Comparison of ENCODE assay signal across 15 cellular contexts in the genomic region with DNA sequence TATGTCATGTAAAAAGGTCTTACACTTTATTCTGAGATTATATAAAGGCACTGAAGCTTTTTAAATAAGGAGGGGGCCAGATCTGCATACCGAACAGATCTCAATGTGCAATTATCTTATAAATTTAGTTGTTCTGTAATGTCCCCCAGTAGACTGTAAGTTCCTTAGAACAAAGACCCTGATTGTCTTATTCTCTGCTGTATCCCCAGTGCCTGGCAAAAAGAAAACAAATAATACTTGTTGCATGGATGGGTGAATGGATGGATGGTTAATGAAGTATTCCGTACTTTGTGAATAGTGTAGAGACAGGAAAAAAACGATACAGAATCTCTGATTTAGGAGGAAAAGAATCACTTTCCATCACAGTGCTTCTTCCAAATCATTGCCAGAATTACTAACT.
DNase-seq lines count a peak whose midpoint lies in the region; ATAC-seq and TF ChIP-seq lines count a peak whose summit lies in the region.
"Had no signal": no experiment of that assay in that cellular context is flagged by ENCODE, and none has a peak within 500 bp of the region (broad histone marks: within the 10 kb centered on the region; RNA-seq: fewer than 3 reads in every experiment).

No MANE protein-coding gene starts in this region.

- peaks cover 3% of the 10 kb centered on the region for H3K36me3 Mint-ChIP-seq in neural crest cell (ENCODE audit: low read depth)
- H3K36me3 Mint-ChIP-seq: CD4-positive, CD25-positive, alpha-beta regulatory T cell had no signal

- peaks cover 14% of the 10 kb centered on the region for H3K4me1 Mint-ChIP-seq in neural crest cell
- H3K4me1 Mint-ChIP-seq: CD8-positive, alpha-beta memory T cell had no signal

- no peaks in the 10 kb centered on the region for H3K27me3 Mint-ChIP-seq in neural crest cell (ENCODE audit: low read depth)
- H3K27me3 Mint-ChIP-seq: CD4-positive, CD25-positive, alpha-beta regulatory T cell; CD8-positive, alpha-beta memory T cell; IgD-negative memory B cell had no signal

- TF ChIP-seq CTCF in neural crest cell (conservative IDR thresholded peaks at IDR 0.05) (no peak), right lobe of liver (IDR thresholded peaks at IDR 0.05) (no peak)

- H3K36me3 ChIP-seq in right lobe of liver = no peaks in the 10 kb centered on the region
- H3K36me3 ChIP-seq: BE2C had no signal

- ATAC-seq in GM18502 (IDR thresholded peaks at IDR 0.05; ENCODE audit: poor library complexity, unreplicated experiment) (no peak), right lobe of liver (no peak), SK-N-SH treated with all-trans-retinoic acid at 6 μM for 48 hours (no peak)
- ATAC-seq: HepG2 had no signal

- no peak overlapping the region for H3K27ac ChIP-seq in right lobe of liver

- H3K4me1 ChIP-seq in right lobe of liver = no peaks in the 10 kb centered on the region
- H3K4me1 ChIP-seq: BE2C, Caco-2 had no signal

- no peaks in the 10 kb centered on the region for H3K9me3 Mint-ChIP-seq in neural crest cell
- H3K9me3 Mint-ChIP-seq: CD4-positive, CD25-positive, alpha-beta regulatory T cell; CD8-positive, alpha-beta memory T cell; IgD-negative memory B cell had no signal

- peak overlapping the region; percentile 9 for H3K27ac Mint-ChIP-seq in neural crest cell (ENCODE audit: unreplicated experiment)
- H3K27ac Mint-ChIP-seq: H9, IgD-negative memory B cell had no signal

- 65% methylated on average over 3 of the region's 3 CpGs for WGBS in right lobe of liver (ENCODE audit: insufficient coverage, low coverage, low lambda C conversion rate, missing lambda C conversion rate)

- H3K9me3 ChIP-seq in right lobe of liver = no peaks in the 10 kb centered on the region
- H3K9me3 ChIP-seq: BE2C, Caco-2 had no signal

- no peak overlapping the region for H3K4me3 Mint-ChIP-seq in neural crest cell
- H3K4me3 Mint-ChIP-seq: CD4-positive, CD25-positive, alpha-beta regulatory T cell; CD8-positive, alpha-beta memory T cell; H9; IgD-negative memory B cell had no signal

- DNase-seq in SK-MEL-5 (ENCODE audit: low read depth, low spot score) (peak; percentile 26), foreskin melanocyte (peak; percentile 52), neural crest cell (ENCODE audit: low read depth, low spot score) (no peak), right lobe of liver (no peak), NCI-H2081 treated with DMSO at 0.1 percent for 48 hours (lab: John Stamatoyannopoulos, UW) (no peak)
- DNase-seq: BE2C; C1 segment of cervical spinal cord; Caco-2; CD4-positive, CD25-positive, alpha-beta regulatory T cell; CD8-positive, alpha-beta memory T cell; H9 had no signal

- no peak overlapping the region for H3K4me3 ChIP-seq in right lobe of liver

- no peaks in the 10 kb centered on the region for H3K27me3 ChIP-seq in right lobe of liver
- H3K27me3 ChIP-seq: BE2C had no signal

- intact Hi-C loops in right lobe of liver (cut with DNase I) = no loop called here

- no peak for TF ChIP-seq POLR2A in right lobe of liver (IDR thresholded peaks at IDR 0.05)

- in situ Hi-C loops in SK-MEL-5 (cut with HindIII; ENCODE audit: low pct_unique_long_range_greater_than_20kb, low sequenced_read_pairs) = no loop called here

TF ChIP-seq in SK-N-SH treated with all-trans-retinoic acid at 6 μM for 48 hours, 23 proteins besides CTCF, POLR2A, EP300 and RAD21:
- TF ChIP-seq RARB (CRISPR knock-in tag; IDR thresholded peaks at IDR 0.05) (no peak), OSR1 (CRISPR knock-in tag; IDR thresholded peaks at IDR 0.05) (no peak), CSDC2 (CRISPR knock-in tag; IDR thresholded peaks at IDR 0.05) (no peak), TCF4 (CRISPR knock-in tag; IDR thresholded peaks at IDR 0.05; ENCODE audit: borderline replicate concordance) (no peak), SNAI2 (CRISPR knock-in tag; IDR thresholded peaks at IDR 0.05) (no peak), ZNF70 (CRISPR knock-in tag; IDR thresholded peaks at IDR 0.05) (no peak), ISL1 (CRISPR knock-in tag; IDR thresholded peaks at IDR 0.05) (no peak), PPARA (CRISPR knock-in tag; IDR thresholded peaks at IDR 0.05; ENCODE audit: borderline replicate concordance) (no peak), ZFP3 (CRISPR knock-in tag; IDR thresholded peaks at IDR 0.05) (no peak), TOX (CRISPR knock-in tag; IDR thresholded peaks at IDR 0.05; ENCODE audit: borderline replicate concordance) (no peak), BACH2 (CRISPR knock-in tag; IDR thresholded peaks at IDR 0.05; ENCODE audit: borderline replicate concordance) (no peak), ZC3H10 (CRISPR knock-in tag; IDR thresholded peaks at IDR 0.05) (no peak), ZFP30 (CRISPR knock-in tag; IDR thresholded peaks at IDR 0.05) (no peak), ARNTL (CRISPR knock-in tag; IDR thresholded peaks at IDR 0.05; ENCODE audit: borderline replicate concordance, low read depth) (no peak), ESRRG (CRISPR knock-in tag; IDR thresholded peaks at IDR 0.05) (no peak), GLIS3 (CRISPR knock-in tag; IDR thresholded peaks at IDR 0.05) (no peak)
- TF ChIP-seq, protein P1, sequence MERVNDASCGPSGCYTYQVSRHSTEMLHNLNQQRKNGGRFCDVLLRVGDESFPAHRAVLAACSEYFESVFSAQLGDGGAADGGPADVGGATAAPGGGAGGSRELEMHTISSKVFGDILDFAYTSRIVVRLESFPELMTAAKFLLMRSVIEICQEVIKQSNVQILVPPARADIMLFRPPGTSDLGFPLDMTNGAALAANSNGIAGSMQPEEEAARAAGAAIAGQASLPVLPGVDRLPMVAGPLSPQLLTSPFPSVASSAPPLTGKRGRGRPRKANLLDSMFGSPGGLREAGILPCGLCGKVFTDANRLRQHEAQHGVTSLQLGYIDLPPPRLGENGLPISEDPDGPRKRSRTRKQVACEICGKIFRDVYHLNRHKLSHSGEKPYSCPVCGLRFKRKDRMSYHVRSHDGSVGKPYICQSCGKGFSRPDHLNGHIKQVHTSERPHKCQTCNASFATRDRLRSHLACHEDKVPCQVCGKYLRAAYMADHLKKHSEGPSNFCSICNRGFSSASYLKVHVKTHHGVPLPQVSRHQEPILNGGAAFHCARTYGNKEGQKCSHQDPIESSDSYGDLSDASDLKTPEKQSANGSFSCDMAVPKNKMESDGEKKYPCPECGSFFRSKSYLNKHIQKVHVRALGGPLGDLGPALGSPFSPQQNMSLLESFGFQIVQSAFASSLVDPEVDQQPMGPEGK (CRISPR knock-in tag; IDR thresholded peaks at IDR 0.05; ENCODE audit: borderline replicate concordance) = no peak
- TF ChIP-seq, protein P2, sequence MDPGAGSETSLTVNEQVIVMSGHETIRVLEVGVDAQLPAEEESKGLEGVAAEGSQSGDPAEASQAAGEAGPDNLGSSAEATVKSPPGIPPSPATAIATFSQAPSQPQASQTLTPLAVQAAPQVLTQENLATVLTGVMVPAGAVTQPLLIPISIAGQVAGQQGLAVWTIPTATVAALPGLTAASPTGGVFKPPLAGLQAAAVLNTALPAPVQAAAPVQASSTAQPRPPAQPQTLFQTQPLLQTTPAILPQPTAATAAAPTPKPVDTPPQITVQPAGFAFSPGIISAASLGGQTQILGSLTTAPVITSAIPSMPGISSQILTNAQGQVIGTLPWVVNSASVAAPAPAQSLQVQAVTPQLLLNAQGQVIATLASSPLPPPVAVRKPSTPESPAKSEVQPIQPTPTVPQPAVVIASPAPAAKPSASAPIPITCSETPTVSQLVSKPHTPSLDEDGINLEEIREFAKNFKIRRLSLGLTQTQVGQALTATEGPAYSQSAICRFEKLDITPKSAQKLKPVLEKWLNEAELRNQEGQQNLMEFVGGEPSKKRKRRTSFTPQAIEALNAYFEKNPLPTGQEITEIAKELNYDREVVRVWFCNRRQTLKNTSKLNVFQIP (CRISPR knock-in tag; IDR thresholded peaks at IDR 0.05; ENCODE audit: borderline replicate concordance, low read depth) = no peak

Comparison
In these comparisons a context has a peak if more than half of its experiments do, and no peak if none do; other contexts are left out.
1. DNase-seq: peak in SK-MEL-5 (single experiment) and foreskin melanocyte (single experiment); none in neural crest cell (single experiment), right lobe of liver (0 of 3) and NCI-H2081 treated with DMSO at 0.1 percent for 48 hours (single experiment).